ENCODE assay signal across 8 cellular contexts in the genomic region with DNA sequence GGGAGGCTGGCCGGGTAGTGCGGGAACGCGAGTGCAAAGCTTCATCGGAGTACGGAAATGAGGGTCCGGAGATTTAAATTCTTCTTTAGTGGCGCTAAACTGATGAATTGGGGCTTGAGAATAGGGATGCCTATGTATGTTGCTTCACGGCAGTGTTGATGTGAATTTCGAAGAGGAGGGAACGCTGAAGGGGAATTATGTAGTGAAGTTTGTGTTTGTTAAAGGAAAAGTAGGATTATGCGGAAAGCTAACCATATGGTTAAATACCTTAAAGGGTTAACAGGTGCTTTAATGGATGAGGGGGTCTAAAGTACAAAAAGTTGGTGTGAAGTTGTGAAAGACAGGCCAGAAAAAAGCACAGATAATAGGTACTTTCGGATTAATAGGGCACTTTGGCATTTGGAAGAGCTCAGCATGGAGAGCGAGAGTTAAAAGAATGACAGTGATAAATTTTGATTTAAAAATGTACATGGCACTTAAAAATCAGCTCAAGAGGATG. TPM values are rescaled to one million over a fixed set of nuclear protein-coding genes. Genes with fewer than 3 reads are reported as not detected.
DNase-seq lines count a peak whose midpoint lies in the region; ATAC-seq and TF ChIP-seq lines count a peak whose summit lies in the region.

No MANE protein-coding gene starts in this region.

- in situ Hi-C loops in ACHN (cut with HindIII; ENCODE audit: low pct_ligation_motif_present, low pct_unique_long_range_greater_than_20kb, low sequenced_read_pairs): no loop called here

- H3K27me3 ChIP-seq in OCI-LY3 (ENCODE audit: low read depth, low read length): no peaks in the 10 kb centered on the region

- ATAC-seq in HG03135 (IDR thresholded peaks at IDR 0.05; ENCODE audit: unreplicated experiment): no peak
- ATAC-seq in HG02610 (IDR thresholded peaks at IDR 0.05; ENCODE audit: unreplicated experiment): no peak

- no peak overlapping the region for H2AFZ ChIP-seq in OCI-LY3 (ENCODE audit: low read depth, low read length)

- H3K9ac ChIP-seq in OCI-LY3 (ENCODE audit: low read length): peak overlapping the region; percentile 98

- H3K9me3 ChIP-seq in OCI-LY3 (ENCODE audit: insufficient read depth, low read length): no peaks in the 10 kb centered on the region

- no peak for TF ChIP-seq CTCF in GM12865 (IDR thresholded peaks at IDR 0.05; ENCODE audit: insufficient read depth, low read depth, low read length, missing control alignments)
- TF ChIP-seq CTCF in OCI-LY3 (IDR thresholded peaks at IDR 0.05; ENCODE audit: low read depth, low read length): no peak
- no peak for TF ChIP-seq CTCF in foreskin fibroblast (IDR thresholded peaks at IDR 0.05; ENCODE audit: low read depth, low read length)

- peaks cover 95% of the 10 kb centered on the region for H3K79me2 ChIP-seq in OCI-LY3 (ENCODE audit: low read length)

- H3K36me3 ChIP-seq in OCI-LY3 (replicated peaks; ENCODE audit: low read depth, low read length): peaks cover 31% of the 10 kb centered on the region

- peaks cover 19% of the 10 kb centered on the region for H3K4me1 ChIP-seq in OCI-LY3 (ENCODE audit: low read length)

- peak overlapping the region; percentile 97 for H3K4me3 ChIP-seq in GM12865 (ENCODE audit: low read depth, low read length)
- H3K4me3 ChIP-seq in OCI-LY3 (ENCODE audit: low read length): peak overlapping the region; percentile 98
- H3K4me3 ChIP-seq in foreskin fibroblast (ENCODE audit: low read depth in 1 of 2, low read length in 2 of 2): peak overlapping the region; percentile 90 to 95
- H3K4me3 ChIP-seq in skeletal muscle cell (ENCODE audit: low read depth, low read length): peak overlapping the region; percentile 96

- peak overlapping the region; percentile 85 for H3K4me2 ChIP-seq in OCI-LY3 (ENCODE audit: low read length)

- no peak for DNase-seq in GM12865 (ENCODE audit: low read depth)
- DNase-seq in foreskin fibroblast: no peak
- DNase-seq in skeletal muscle cell (ENCODE audit: low read depth): no peak
- DNase-seq in ACHN: no peak
- no peak for DNase-seq in H4 (ENCODE audit: low spot score)

- peak overlapping the region; percentile 76; the same call in 1 of the 2 replicates for H3K27ac ChIP-seq in OCI-LY3 (ENCODE audit: low read length)

- peaks cover 35% of the 10 kb centered on the region for H4K20me1 ChIP-seq in OCI-LY3 (ENCODE audit: insufficient read depth, low read length)

RNA-seq across cellular contexts. Expression of gene HS2ST1, which starts 1.4 kb away (rescaled TPM):
- total RNA-seq in H4 (2014; rRNA removed; shearing (Covaris generic)): 14.2 and 17.6 TPM in 2 replicates

RNA-seq across cellular contexts. Expression of gene SELENOF, which starts 1.9 kb away (rescaled TPM):
- 140 and 223 TPM in 2 replicates for total RNA-seq in H4 (2014; rRNA removed; shearing (Covaris generic))
